23 cellular contexts compared by ENCODE assay signal in genomic region chr9:22423566-22423965, GRCh38. TPM values are rescaled to one million over a fixed set of nuclear protein-coding genes. Genes with fewer than 3 reads are reported as not detected.
"Had no signal": no experiment of that assay in that cellular context is flagged by ENCODE, and none has a peak within 500 bp of the region (broad histone marks: within the 10 kb centered on the region; RNA-seq: fewer than 3 reads in every experiment).

No MANE protein-coding gene starts in this region.

- H3K27ac ChIP-seq: HL-60, KMS-11, SJCRH30 had no signal

- H3K36me3 ChIP-seq: SJCRH30 had no signal

- DNase-seq: Kasumi-1, MM.1S, NCI-H1092 treated with DMSO at 0.1 percent for 48 hours, NCI-H1436, NCI-H187, NCI-H2029, NCI-H2081 treated with DMSO at 0.1 percent for 48 hours, NCI-H2171, NCI-H226, NCI-H446, NCI-H510A, NCI-H524 treated with DMSO at 0.1 percent for 48 hours, NCI-H774, SHP77 treated with DMSO at 0.1 percent for 48 hours, SJCRH30 had no signal

- H3K4me1 ChIP-seq: SJCRH30 had no signal

- H3K9me3 ChIP-seq: SJCRH30 had no signal

- FAIRE-seq: HTR-8/SVneo, K562 had no signal

- ATAC-seq: K562, Panc1, Right ventricle myocardium inferior, SK-N-SH treated with all-trans-retinoic acid at 6 μM for 48 hours had no signal

- H3K9ac ChIP-seq: KMS-11 had no signal

- H3K4me3 ChIP-seq: K562, SJCRH30 had no signal

- H3K27me3 ChIP-seq: SJCRH30 had no signal

RNA-seq across cellular contexts. Expression of gene DMRTA1, which starts 23.1 kb away (rescaled TPM):
- total RNA-seq: K562 had no signal
- polyA plus RNA-seq: IgD-negative memory B cell, K562 had no signal
